9 cellular contexts compared by ENCODE assay signal in the genomic region with DNA sequence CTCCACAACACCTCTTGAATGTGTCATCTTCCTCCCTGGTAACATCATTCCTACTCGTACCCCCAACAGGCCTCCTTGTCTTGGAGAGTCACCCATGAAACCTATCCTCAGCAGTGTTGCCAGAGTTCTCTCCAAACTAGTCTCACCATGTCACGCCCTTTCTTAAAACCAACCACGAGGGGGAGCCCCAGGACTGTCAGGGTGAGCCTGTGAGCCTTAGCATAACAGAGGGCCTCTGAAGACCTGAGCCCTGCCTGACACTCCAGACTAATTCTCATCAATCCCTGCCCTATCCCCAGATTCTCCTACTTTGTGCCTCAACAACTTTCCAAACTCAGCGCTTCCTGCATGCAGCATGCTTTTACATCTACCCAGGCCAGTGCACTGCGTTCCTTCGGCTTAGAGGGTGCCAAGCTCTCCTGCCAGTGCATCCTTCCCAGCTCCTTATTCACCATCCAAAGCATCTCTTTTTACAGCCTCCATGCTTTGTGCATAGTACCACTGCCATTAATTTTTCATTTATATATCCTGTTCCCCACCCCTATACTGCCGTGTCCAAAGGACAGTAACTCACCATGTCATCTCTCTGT. TPM values are rescaled to one million over a fixed set of nuclear protein-coding genes. Genes with fewer than 3 reads are reported as not detected.
DNase-seq lines count a peak whose midpoint lies in the region; ATAC-seq, FAIRE-seq and TF ChIP-seq lines count a peak whose summit lies in the region.
"Had no signal": no experiment of that assay in that cellular context is flagged by ENCODE, and none has a peak within 500 bp of the region (broad histone marks: within the 10 kb centered on the region; RNA-seq: fewer than 3 reads in every experiment).

No MANE protein-coding gene starts in this region.

- H3K27me3 ChIP-seq in KMS-11 (ENCODE audit: insufficient read depth, low read depth), result no peaks in the 10 kb centered on the region

- H3K36me3 Mint-ChIP-seq in type B pancreatic cell, result peaks cover 5% of the 10 kb centered on the region

- no peak overlapping the region for H3K27ac ChIP-seq in KMS-11

- ATAC-seq in GM21737 (IDR thresholded peaks at IDR 0.05; ENCODE audit: unreplicated experiment) (peak; percentile 73), omental fat pad (ENCODE audit: low FRiP score) (peak; percentile 91)

- peaks cover 13% of the 10 kb centered on the region for H3K4me1 Mint-ChIP-seq in type B pancreatic cell (ENCODE audit: unreplicated experiment)

- no peak overlapping the region for H3K4me3 ChIP-seq in KMS-11 (IDR thresholded peaks at IDR 0.05; ENCODE audit: insufficient read depth, low read depth, low read length)
- no peak overlapping the region for H3K4me3 ChIP-seq in foreskin fibroblast (ENCODE audit: low read depth in 1 of 2, low read length in 2 of 2)

- no peaks in the 10 kb centered on the region for H4K20me1 ChIP-seq in KMS-11 (ENCODE audit: insufficient read depth)

- DNase-seq in ELR (ENCODE audit: low read depth) (peak; percentile 88), RCC 7860 (ENCODE audit: low spot score) (peak; percentile 66), activated T-helper 1 cell treated with Interleukin-2 at 50 U/mL for 16 hours (ENCODE audit: low read depth) (peak; percentile 7), foreskin fibroblast (peak; percentile 77 to 94), omental fat pad (ENCODE audit: low spot score) (peak; percentile 82), type B pancreatic cell (ENCODE audit: extremely low spot score, unreplicated experiment) (peak; percentile 88)

- no peak overlapping the region for H3K27ac Mint-ChIP-seq in type B pancreatic cell

- TF ChIP-seq CTCF in KMS-11 (conservative IDR thresholded peaks at IDR 0.05; ENCODE audit: low read depth, low read length) (peak; percentile 64), foreskin fibroblast (IDR thresholded peaks at IDR 0.05; ENCODE audit: low read depth, low read length) (peak; percentile 81), omental fat pad (IDR thresholded peaks at IDR 0.05) (peak in 1 of 3 donors; percentile 70), type B pancreatic cell (conservative IDR thresholded peaks at IDR 0.05) (peak; percentile 87)

- no peaks in the 10 kb centered on the region for H3K36me3 ChIP-seq in KMS-11 (ENCODE audit: insufficient read depth)

- H3K27me3 Mint-ChIP-seq in type B pancreatic cell, result peaks cover 3% of the 10 kb centered on the region

- no peak for FAIRE-seq in RCC 7860 (lab: Jason Lieb, UNC)
- FAIRE-seq: endometrium had no signal

- H2AFZ ChIP-seq in KMS-11 (ENCODE audit: low read depth), result no peak overlapping the region

- no peaks in the 10 kb centered on the region for H3K9me3 Mint-ChIP-seq in type B pancreatic cell

- H3K4me2 ChIP-seq in KMS-11, result no peak overlapping the region

- H3K4me3 Mint-ChIP-seq in type B pancreatic cell, result no peak overlapping the region

- no peaks in the 10 kb centered on the region for H3K79me2 ChIP-seq in KMS-11 (ENCODE audit: insufficient read depth, low read depth)

- H3K9ac ChIP-seq in KMS-11, result no peak overlapping the region

- H3K4me1 ChIP-seq in KMS-11 (ENCODE audit: low read depth, poor library complexity, severe bottlenecking), result no peaks in the 10 kb centered on the region

RNA-seq across cellular contexts. Expression of a gene that starts 34.2 kb away (rescaled TPM):
- total RNA-seq in omental fat pad (10 to 100 TPM in 1 of 4 donors, 1 to 10 TPM in 3; 6.5 to 13.1 (median 8.8) TPM), type B pancreatic cell (ENCODE audit: low replicate concordance) (9.9 and 11.8 TPM in 2 replicates)

Comparison
In these comparisons a context has a peak if more than half of its experiments do, and no peak if none do; other contexts are left out.
1. DNase-seq: peak in every context shown above with its lines; median percentile 88 in ELR; 88 in type B pancreatic cell; 86 in foreskin fibroblast; 82 in omental fat pad; 66 in RCC 7860; 7 in activated T-helper 1 cell treated with Interleukin-2 at 50 U/mL for 16 hours.